Comparison of ENCODE assay signal across 8 cellular contexts in the genomic region with DNA sequence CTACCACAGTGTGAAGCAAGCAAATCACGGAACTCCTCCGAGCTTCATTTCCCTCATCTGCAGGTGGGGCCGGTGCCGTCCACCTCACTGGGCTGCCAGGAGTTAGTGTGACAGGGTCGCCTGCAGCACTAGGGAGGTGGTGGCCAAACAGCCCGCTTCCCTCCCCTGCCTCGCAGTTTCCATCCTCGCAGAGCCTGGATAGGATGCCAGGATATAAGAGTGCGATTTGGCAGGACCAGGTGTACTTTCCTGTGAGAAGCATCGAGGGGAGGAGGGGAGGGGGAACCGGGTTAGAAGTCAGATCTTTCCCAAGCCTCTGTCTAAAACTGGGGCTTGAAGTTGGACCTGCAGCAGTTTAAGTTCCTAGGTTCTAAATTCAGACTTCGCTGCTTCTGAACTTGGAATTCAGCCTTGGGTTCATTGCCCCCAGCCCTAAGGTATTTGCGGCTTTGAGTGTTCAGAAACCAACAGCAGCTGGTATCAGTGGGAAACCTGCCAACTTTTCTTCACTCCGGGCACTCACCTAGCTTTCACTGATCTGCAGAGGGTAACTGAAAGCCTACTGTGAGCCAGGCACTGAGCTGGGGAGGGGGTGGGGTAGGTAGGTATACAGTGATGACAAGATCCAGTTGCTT. TPM values are rescaled to one million over a fixed set of nuclear protein-coding genes. Genes with fewer than 3 reads are reported as not detected.
DNase-seq lines count a peak whose midpoint lies in the region; ATAC-seq, FAIRE-seq and TF ChIP-seq lines count a peak whose summit lies in the region.

No MANE protein-coding gene starts in this region.

- H3K36me3 Mint-ChIP-seq in activated CD4-positive, alpha-beta T cell treated with anti-CD3 and anti-CD28 coated beads, Interleukin-2, amount 10 ng/mL, durations not matched to agents 7 days and 5 days (ENCODE audit: low read depth): peaks cover 31% of the 10 kb centered on the region

- POLR2A ChIA-PET in activated CD4-positive, alpha-beta T cell treated with anti-CD3 and anti-CD28 coated beads, Interleukin-2, amount 10 ng/mL, durations not matched to agents 7 days and 5 days (lab: Charles Lee): no interaction called here
- POLR2A ChIA-PET in H1 (lab: Charles Lee; ENCODE audit: partially characterized antibody): interaction anchor here (1.0 to 2.0 kb wide), 3 partner anchors 68 to 112 kb away, joined by 3 to 5 read pairs (median 4); no protein-coding TSS in a partner anchor

- H3K14ac ChIP-seq in H1 (ENCODE audit: insufficient read length): no peak overlapping the region

- peaks cover 0 to 8% of the 10 kb centered on the region in 2 experiments; a peak in 1 of 4 replicates for H3K79me2 ChIP-seq in H1 (ENCODE audit: control insufficient read depth in 1 of 2, insufficient read depth in 2 of 2, low read length in 2 of 2)

- H2BK12ac ChIP-seq in H1 (ENCODE audit: low read depth, low read length): 0 out of 2 replicates have a peak overlapping the region, but pooled peaks have one; percentile 2

- H2BK120ac ChIP-seq in H1 (replicated peaks; ENCODE audit: low read depth, low read length): no peak overlapping the region

- intact Hi-C loops in mucosa of descending colon (cut with DNase I, micrococcal nuclease): loop anchor here in 1 of 2 donors (10.0 kb wide), 2 partner anchors 119 to 909 kb away; no protein-coding TSS in a partner anchor

- H4K5ac ChIP-seq in H1 (ENCODE audit: insufficient read length, low read depth, low read length): no peak overlapping the region

- H4K91ac ChIP-seq in H1 (replicated peaks; ENCODE audit: insufficient read length, low read length): no peak overlapping the region

- peaks cover 7 to 37% (median 22%) of the 10 kb centered on the region in 4 experiments; a peak in 6 of 7 replicates for H3K27me3 ChIP-seq in H1 (replicated peaks in 1 of 4; ENCODE audit: control insufficient read depth in 3 of 4, extremely low read depth in 1 of 4, insufficient read depth in 3 of 4, low read length in 3 of 4)

- H3K4me3 Mint-ChIP-seq in activated CD4-positive, alpha-beta T cell treated with anti-CD3 and anti-CD28 coated beads, Interleukin-2, amount 10 ng/mL, durations not matched to agents 7 days and 5 days: peak overlapping the region; percentile 89

- no peak overlapping the region; the same call in 1 of the 2 replicates for H4K8ac ChIP-seq in H1 (ENCODE audit: extremely low read depth, insufficient read depth, low read length)

- no peak overlapping the region for H3K56ac ChIP-seq in H1 (replicated peaks; ENCODE audit: insufficient read length, low read depth, low read length)

- peak overlapping the region; percentile 97 for H3K27ac Mint-ChIP-seq in activated CD4-positive, alpha-beta T cell treated with anti-CD3 and anti-CD28 coated beads, Interleukin-2, amount 10 ng/mL, durations not matched to agents 7 days and 5 days

- DNase-seq in Daoy (ENCODE audit: low read depth) (peak; percentile 73), NCI-H2081 treated with DMSO at 0.1 percent for 48 hours (lab: John Stamatoyannopoulos, UW) (peak; percentile 54), H1 (ENCODE audit: low read depth in 1 of 2, low spot score in 2 of 2) (peak in 1 of 2 experiments; percentile 68), mucosa of descending colon (peak; percentile 65 to 79 (median 75)), T1000 (lab: John Stamatoyannopoulos, UW) (no peak), HuH-7.5 (ENCODE audit: low spot score) (no peak)
- peak; percentile 27 for DNase-seq in activated CD4-positive, alpha-beta T cell treated with anti-CD3 and anti-CD28 coated beads, Interleukin-2, amount 10 ng/mL, durations not matched to agents 7 days and 5 days

- H3K4me1 Mint-ChIP-seq in activated CD4-positive, alpha-beta T cell treated with anti-CD3 and anti-CD28 coated beads, Interleukin-2, amount 10 ng/mL, durations not matched to agents 7 days and 5 days: peaks cover 22% of the 10 kb centered on the region

- no peak for TF ChIP-seq EP300 in H1 (IDR thresholded peaks at IDR 0.05; ENCODE audit: borderline replicate concordance in 1 of 2, low read depth in 2 of 2, low read length in 2 of 2)

- H2BK5ac ChIP-seq in H1 (ENCODE audit: low read depth, low read length): no peak overlapping the region

- 0 out of 2 replicates have a peak overlapping the region, but pooled peaks have one; percentile 47 for H2AFZ ChIP-seq in H1 (ENCODE audit: low read length)

- no peak for ATAC-seq in mucosa of descending colon

- H2AK5ac ChIP-seq in H1 (ENCODE audit: low read depth, low read length): no peak overlapping the region

- no peak overlapping the region for H3K4ac ChIP-seq in H1 (replicated peaks; ENCODE audit: insufficient read length, low read depth, low read length)

- H3K9ac ChIP-seq in H1 (replicated peaks in 1 of 4; ENCODE audit: extremely low read depth in 1 of 4, low read depth in 3 of 4, low read length in 3 of 4): peak overlapping the region in 3 of 4 experiments; percentile 30 to 70 (median 69); a peak in 4 of 7 replicates

- H3K27ac ChIP-seq in H1 (ENCODE audit: low read depth, low read length) (no peak overlapping the region), temporal lobe (ENCODE audit: low read depth, low read length) (peak overlapping the region; percentile 92)

- H3K23ac ChIP-seq in H1 (ENCODE audit: insufficient read length): no peak overlapping the region

- H3K4me3 ChIP-seq in H1 (ENCODE audit: extremely low read depth in 1 of 4, insufficient read depth in 2 of 4, low read depth in 3 of 4, low read length in 4 of 4) (peak overlapping the region; percentile 54 to 75 (median 66)), mucosa of descending colon (peak overlapping the region; percentile 97)

- no peak overlapping the region for H3K18ac ChIP-seq in H1 (ENCODE audit: extremely low read depth, low read length)

- H4K20me1 ChIP-seq in H1 (replicated peaks in 1 of 2; ENCODE audit: control insufficient read depth in 1 of 2, insufficient read depth in 2 of 2, low read length in 2 of 2): peaks cover 0 to 12% of the 10 kb centered on the region in 2 experiments

- H2BK15ac ChIP-seq in H1 (ENCODE audit: low read length): no peak overlapping the region

- H3K9me3 ChIP-seq in H1 (ENCODE audit: insufficient read depth in 2 of 2, low read depth in 1 of 2, low read length in 1 of 2): peaks cover 0 to 3% of the 10 kb centered on the region in 2 experiments; a peak in 1 of 4 replicates
- H3K9me3 ChIP-seq in mucosa of descending colon: no peaks in the 10 kb centered on the region

- H3K27me3 Mint-ChIP-seq in activated CD4-positive, alpha-beta T cell treated with anti-CD3 and anti-CD28 coated beads, Interleukin-2, amount 10 ng/mL, durations not matched to agents 7 days and 5 days: no peaks in the 10 kb centered on the region

- H3K9me3 Mint-ChIP-seq in activated CD4-positive, alpha-beta T cell treated with anti-CD3 and anti-CD28 coated beads, Interleukin-2, amount 10 ng/mL, durations not matched to agents 7 days and 5 days: peaks cover 15% of the 10 kb centered on the region

- 0 out of 2 replicates have a peak overlapping the region, but pooled peaks have one; percentile 50 for H2BK20ac ChIP-seq in H1 (ENCODE audit: low read length)

- H3K4me2 ChIP-seq in H1 (ENCODE audit: insufficient read depth in 1 of 2, low read depth in 2 of 2, low read length in 2 of 2): peak overlapping the region; percentile 90 to 94

- H3K36me3 ChIP-seq in H1 (ENCODE audit: control insufficient read depth in 2 of 4, insufficient read depth in 4 of 4, low read length in 3 of 4): no peaks in the 10 kb centered on the region
- peaks cover 4% of the 10 kb centered on the region for H3K36me3 ChIP-seq in mucosa of descending colon (ENCODE audit: low read depth)

- 9% methylated on average over 12 of the region's 14 CpGs; no CpG with 5 or more reads in 1 of the 2 experiments for WGBS in H1 (ENCODE audit: extremely low coverage in 1 of 2, insufficient coverage in 1 of 2, insufficient read length in 1 of 2, insufficient replicate concordance in 2 of 2, low coverage in 1 of 2, low lambda C conversion rate in 2 of 2, missing lambda C conversion rate in 1 of 2), 2 experiments

- CTCF ChIA-PET in activated CD4-positive, alpha-beta T cell treated with anti-CD3 and anti-CD28 coated beads, Interleukin-2, amount 10 ng/mL, durations not matched to agents 7 days and 5 days (lab: Charles Lee): interaction anchor here (0.5 to 1.6 kb wide), 5 partner anchors 12 to 213 kb away, joined by 3 to 6 read pairs (median 3); no protein-coding TSS in a partner anchor
- CTCF ChIA-PET in H1 (lab: Charles Lee; ENCODE audit: partially characterized antibody): interaction anchor here (0.6 to 2.3 kb wide), 18 partner anchors 10 to 974 kb away, joined by 3 to 9 read pairs (median 4); no protein-coding TSS in a partner anchor

- no peak for TF ChIP-seq POLR2A in H1 (IDR thresholded peaks at IDR 0.05; ENCODE audit: control extremely low read depth in 1 of 2, low read depth in 2 of 2, low read length in 2 of 2)

- FAIRE-seq in H1 (lab: Jason Lieb, UNC): no peak

- no peak for TF ChIP-seq RAD21 in H1 (IDR thresholded peaks at IDR 0.05 in 1 of 2, conservative IDR thresholded peaks at IDR 0.05 in 1 of 2; ENCODE audit: low read depth in 2 of 2, low read length in 2 of 2)

- TF ChIP-seq CTCF in H1 (IDR thresholded peaks at IDR 0.05; ENCODE audit: control extremely low read depth in 1 of 3, insufficient read depth in 1 of 3, low read depth in 1 of 3, low read length in 3 of 3): no peak
- no peak for TF ChIP-seq CTCF in mucosa of descending colon (IDR thresholded peaks at IDR 0.05)

- H3K4me1 ChIP-seq in H1 (replicated peaks in 1 of 4; ENCODE audit: control insufficient read depth in 3 of 4, insufficient read depth in 4 of 4, low read length in 3 of 4) (peaks cover 0 to 15% (median 2%) of the 10 kb centered on the region in 4 experiments; a peak in 5 of 7 replicates), mucosa of descending colon (ENCODE audit: low read depth) (peaks cover 4% of the 10 kb centered on the region)

- peaks cover 33% of the 10 kb centered on the region for H3K23me2 ChIP-seq in H1 (ENCODE audit: low read depth, low read length)

- H3K79me1 ChIP-seq in H1 (ENCODE audit: low read depth, low read length): no peaks in the 10 kb centered on the region; the same call in 1 of the 2 replicates

TF ChIP-seq in H1, 55 proteins besides CTCF, POLR2A, EP300 and RAD21 (continues in another document):
- TF ChIP-seq EZH2 (IDR thresholded peaks at IDR 0.05; ENCODE audit: low read depth, low read length, severe bottlenecking): no peak

RNA-seq across cellular contexts. Expression of gene JUN, which starts 1.7 kb away (rescaled TPM):
- 161 and 165 TPM in 2 replicates for total RNA-seq in Daoy (2014; rRNA removed; shearing (Covaris generic))
- total RNA-seq in activated CD4-positive, alpha-beta T cell treated with anti-CD3 and anti-CD28 coated beads, Interleukin-2, amount 10 ng/mL, durations not matched to agents 7 days and 5 days: 10 to 100 TPM; 30.1 to 35.6 TPM
- total RNA-seq in H1 (2021; fragmentation: NEBNext Ultra II Directional; extraction: Animal tissue kit (Norgen Biotek cat#: 25700)): 10.9 and 13.5 TPM in 2 replicates
- 4.4 and 6.6 TPM in 2 replicates for polyA plus RNA-seq in H1 (2011; rRNA removed)
- polyA plus RNA-seq in H1 (2011; cell fraction: cytosol; rRNA removed): 7.0 TPM
- 11.3 TPM for polyA plus RNA-seq in H1 (2011; cell fraction: nucleus; rRNA removed)
- polyA plus RNA-seq in H1 (2012, experiment 1 of 2): 5.0 to 9.8 TPM (median 6.1 TPM) in 4 replicates
- polyA plus RNA-seq in H1 (2012, experiment 2 of 2): 6.6 TPM
- polyA plus RNA-seq in H1 (2013, experiment 1 of 2): 4.8 TPM
- polyA plus RNA-seq in H1 (2013, experiment 2 of 2): 5.4 TPM
- polyA minus RNA-seq in H1 (2011; rRNA and poly(A)+ RNA removed): 2.9 and 5.5 TPM in 2 replicates
- polyA minus RNA-seq in H1 (2011; cell fraction: cytosol; rRNA and poly(A)+ RNA removed): 7.0 TPM
- polyA minus RNA-seq in H1 (2011; cell fraction: nucleus; rRNA and poly(A)+ RNA removed): 55.3 TPM
- total RNA-seq in mucosa of descending colon (100 to 1,000 TPM; 138 to 303 (median 153) TPM), temporal lobe (96.1 TPM)

Comparison
In these comparisons a context has a peak if more than half of its experiments do, and no peak if none do; other contexts are left out.
1. DNase-seq: peak in Daoy (single experiment), NCI-H2081 treated with DMSO at 0.1 percent for 48 hours (single experiment), activated CD4-positive, alpha-beta T cell treated with anti-CD3 and anti-CD28 coated beads, Interleukin-2, amount 10 ng/mL, durations not matched to agents 7 days and 5 days (single experiment) and mucosa of descending colon (3 of 3); none in T1000 (single experiment) and HuH-7.5 (single experiment).